ENCODE assay signal across 22 cellular contexts in genomic region chr6:170182781-170183120, GRCh38.
"Had no signal": no experiment of that assay in that cellular context is flagged by ENCODE, and none has a peak within 500 bp of the region (broad histone marks: within the 10 kb centered on the region; RNA-seq: fewer than 3 reads in every experiment).

No MANE protein-coding gene starts in this region.

- DNase-seq: cerebellar nuclear complex; effector CD4-positive, alpha-beta T cell; foreskin fibroblast; gastrocnemius medialis; heart left ventricle; left colon; left ventricle myocardium inferior; mammary epithelial cell; mesendoderm; midbrain; naive thymus-derived CD4-positive, alpha-beta T cell; psoas muscle; right cardiac atrium; sigmoid colon; stimulated activated CD4-positive, alpha-beta T cell treated with anti-CD3 and anti-CD28 coated beads, Interleukin-2, amount 100 ng/mL, for 24 hours; stimulated activated CD4-positive, alpha-beta T cell treated with anti-CD3 and anti-CD28 coated beads, Interleukin-4, amount 100 ng/mL, for 24 hours; stimulated activated naive CD4-positive, alpha-beta T cell treated with Interleukin-2 at 50 U/mL for 16 hours; stomach; thyroid gland; trophoblast cell had no signal

- H3K27me3 Mint-ChIP-seq: naive thymus-derived CD4-positive, alpha-beta T cell had no signal

- ATAC-seq: gastrocnemius medialis; heart left ventricle; left colon; naive thymus-derived CD4-positive, alpha-beta T cell; psoas muscle; right cardiac atrium; stimulated activated effector memory CD8-positive, alpha-beta T cell treated with anti-CD3 and anti-CD28 coated beads, Interleukin-12 subunit alpha, Interleukin-12 subunit beta, amount 100 ng/mL, for 72 hours had no signal

- H3K27ac Mint-ChIP-seq: stimulated activated effector memory CD8-positive, alpha-beta T cell treated with anti-CD3 and anti-CD28 coated beads, Interleukin-12 subunit alpha, Interleukin-12 subunit beta, amount 100 ng/mL, for 72 hours had no signal

- H3K4me3 Mint-ChIP-seq: naive thymus-derived CD4-positive, alpha-beta T cell; neural crest cell; stimulated activated effector memory CD8-positive, alpha-beta T cell treated with anti-CD3 and anti-CD28 coated beads, Interleukin-12 subunit alpha, Interleukin-12 subunit beta, amount 100 ng/mL, for 72 hours had no signal
